ENCODE assay signal across 26 cellular contexts in genomic region chr3:159757341-159758060, GRCh38.
DNase-seq lines count a peak whose midpoint lies in the region; ATAC-seq and TF ChIP-seq lines count a peak whose summit lies in the region.
"Had no signal": no experiment of that assay in that cellular context is flagged by ENCODE, and none has a peak within 500 bp of the region (broad histone marks: within the 10 kb centered on the region; RNA-seq: fewer than 3 reads in every experiment).

No MANE protein-coding gene starts in this region.

- no peaks in the 10 kb centered on the region for H3K27me3 Mint-ChIP-seq in HFFc6 (ENCODE audit: insufficient read depth)
- peaks cover 21% of the 10 kb centered on the region for H3K27me3 Mint-ChIP-seq in stimulated activated naive CD8-positive, alpha-beta T cell treated with anti-CD3 and anti-CD28 coated beads, Interleukin-15, amount 100 ng/mL, for 72 hours

- H3K36me3 Mint-ChIP-seq in HFFc6 (ENCODE audit: low read depth), result peaks cover 47% of the 10 kb centered on the region
- H3K36me3 Mint-ChIP-seq: CD8-positive, alpha-beta T cell; IgD-negative memory B cell had no signal

- no peaks in the 10 kb centered on the region for H3K9me3 ChIP-seq in adrenal gland (replicated peaks in 1 of 3)
- H3K9me3 ChIP-seq: SK-N-SH had no signal

- no peak overlapping the region for H3K27ac ChIP-seq in adrenal gland
- H3K27ac ChIP-seq: C4-2B had no signal

- H3K4me3 ChIP-seq in adrenal gland, result no peak overlapping the region
- H3K4me3 ChIP-seq: GM23338 had no signal

- TF ChIP-seq CTCF in HFFc6 (IDR thresholded peaks at IDR 0.05), result no peak
- TF ChIP-seq CTCF in adrenal gland (IDR thresholded peaks at IDR 0.05), result no peak

- peaks cover 17% of the 10 kb centered on the region for H3K9me3 Mint-ChIP-seq in HFFc6
- peaks cover 10 to 19% of the 10 kb centered on the region in 2 donors for H3K9me3 Mint-ChIP-seq in stimulated activated naive CD8-positive, alpha-beta T cell treated with anti-CD3 and anti-CD28 coated beads, Interleukin-15, amount 100 ng/mL, for 72 hours

- H3K4me1 ChIP-seq in adrenal gland (replicated peaks in 1 of 2), result no peaks in the 10 kb centered on the region

- 54 to 71% (median 67%) methylated on average over 3 to 5 of the region's 5 CpGs for WGBS in adrenal gland, 4 donors

- H3K4me1 Mint-ChIP-seq in HFFc6 (ENCODE audit: low read depth), result peaks cover 51% of the 10 kb centered on the region
- H3K4me1 Mint-ChIP-seq in stimulated activated naive CD8-positive, alpha-beta T cell treated with anti-CD3 and anti-CD28 coated beads, Interleukin-15, amount 100 ng/mL, for 72 hours, result no peaks in the 10 kb centered on the region
- H3K4me1 Mint-ChIP-seq: B cell, IgD-negative memory B cell had no signal

- intact Hi-C loops in adrenal gland (cut with DNase I), result no loop called here

- peak; percentile 15 for ATAC-seq in stimulated activated naive CD8-positive, alpha-beta T cell treated with anti-CD3 and anti-CD28 coated beads, Interleukin-15, amount 100 ng/mL, for 72 hours
- ATAC-seq in HG03521 (IDR thresholded peaks at IDR 0.05; ENCODE audit: unreplicated experiment), result no peak
- ATAC-seq: CD8-positive, alpha-beta T cell; GM23338; Panc1 had no signal

- H3K27me3 ChIP-seq in adrenal gland, result no peaks in the 10 kb centered on the region

- H3K36me3 ChIP-seq in adrenal gland (replicated peaks in 1 of 2), result no peaks in the 10 kb centered on the region

- H3K27ac Mint-ChIP-seq in HFFc6, result peak overlapping the region; percentile 70; the same call in 1 of the 2 replicates
- H3K27ac Mint-ChIP-seq in stimulated activated naive CD8-positive, alpha-beta T cell treated with anti-CD3 and anti-CD28 coated beads, Interleukin-15, amount 100 ng/mL, for 72 hours, result no peak overlapping the region
- H3K27ac Mint-ChIP-seq: B cell; CD8-positive, alpha-beta T cell; GM23338; H9; IgD-negative memory B cell had no signal

- TF ChIP-seq POLR2A in adrenal gland (IDR thresholded peaks at IDR 0.05), result no peak

- DNase-seq in HFFc6, result no peak
- peak; percentile 67 for DNase-seq in RPMI7951 (ENCODE audit: low read depth)
- DNase-seq in kidney tubule cell (ENCODE audit: low spot score), result peak; percentile 75
- DNase-seq in stimulated activated naive CD8-positive, alpha-beta T cell treated with anti-CD3 and anti-CD28 coated beads, Interleukin-15, amount 100 ng/mL, for 72 hours, result no peak
- no peak for DNase-seq in NCI-H510A (lab: John Stamatoyannopoulos, UW)
- DNase-seq in adrenal gland, result no peak
- DNase-seq: Calu3; CD8-positive, alpha-beta T cell; DMS79 treated with DMSO at 0.1 percent for 48 hours; GF-D8; H9; MV-4-11; NCI-H1105; NCI-H1436 treated with DMSO at 0.1 percent for 48 hours; NCI-H187 treated with DMSO at 0.1 percent for 48 hours; NCI-H2107; NCI-H446; NCI-H526 treated with DMSO at 0.1 percent for 48 hours; SK-N-SH; SW 1271 had no signal

- H3K4me3 Mint-ChIP-seq in HFFc6, result no peak overlapping the region
- no peak overlapping the region for H3K4me3 Mint-ChIP-seq in stimulated activated naive CD8-positive, alpha-beta T cell treated with anti-CD3 and anti-CD28 coated beads, Interleukin-15, amount 100 ng/mL, for 72 hours
- H3K4me3 Mint-ChIP-seq: B cell; CD8-positive, alpha-beta T cell; GM23338; H9; IgD-negative memory B cell had no signal

Comparison
In these comparisons a context has a peak if more than half of its experiments do, and no peak if none do; other contexts are left out.
1. DNase-seq: peak in RPMI7951 (single experiment) and kidney tubule cell (single experiment); none in HFFc6 (single experiment), stimulated activated naive CD8-positive, alpha-beta T cell treated with anti-CD3 and anti-CD28 coated beads, Interleukin-15, amount 100 ng/mL, for 72 hours (0 of 2), NCI-H510A (single experiment) and adrenal gland (0 of 7).